9 cellular contexts compared by ENCODE assay signal in genomic region chr10:33129181-33129928, GRCh38.
DNase-seq lines count a peak whose midpoint lies in the region; ATAC-seq and TF ChIP-seq lines count a peak whose summit lies in the region.
"Had no signal": no experiment of that assay in that cellular context is flagged by ENCODE, and none has a peak within 500 bp of the region (broad histone marks: within the 10 kb centered on the region; RNA-seq: fewer than 3 reads in every experiment).

No MANE protein-coding gene starts in this region.

- no peaks in the 10 kb centered on the region for H3K27me3 ChIP-seq in upper lobe of right lung

- TF ChIP-seq CTCF in astrocyte of the spinal cord (IDR thresholded peaks at IDR 0.05; ENCODE audit: low read depth, low read length) (no peak), upper lobe of right lung (IDR thresholded peaks at IDR 0.05) (no peak)

- intact Hi-C loops in upper lobe of right lung (cut with DNase I), result no loop called here

- H3K4me1 ChIP-seq in upper lobe of right lung, result peaks cover 10% of the 10 kb centered on the region

- peak; percentile 45 for DNase-seq in activated CD8-positive, alpha-beta memory T cell treated with anti-CD3 and anti-CD28 coated beads, Interleukin-2, amount 50 U/mL, for 48 hours
- no peak for DNase-seq in activated CD8-positive, alpha-beta memory T cell treated with anti-CD3 and anti-CD28 coated beads, Interleukin-2, amount 50 U/mL, for 4 hours
- DNase-seq in astrocyte of the spinal cord (ENCODE audit: low read depth, low spot score) (peak; percentile 94), iris pigment epithelial cell (ENCODE audit: low read depth) (peak; percentile 97), upper lobe of right lung (no peak), NCI-H2171 treated with DMSO at 0.1 percent for 48 hours (lab: John Stamatoyannopoulos, UW) (no peak), DMS153 treated with DMSO at 0.1 percent for 48 hours (lab: John Stamatoyannopoulos, UW; ENCODE audit: unreplicated experiment) (no peak), UCSD-AML1 (lab: John Stamatoyannopoulos, UW; ENCODE audit: unreplicated experiment) (no peak)
- DNase-seq: ACHN had no signal

- in situ Hi-C loops in astrocyte of the spinal cord (cut with HindIII; ENCODE audit: low sequenced_read_pairs), result no loop called here

- no peak for ATAC-seq in upper lobe of right lung

- H3K9me3 ChIP-seq in upper lobe of right lung, result no peaks in the 10 kb centered on the region

- H3K4me3 ChIP-seq in astrocyte of the spinal cord (ENCODE audit: low read depth, low read length), result no peak overlapping the region
- H3K4me3 ChIP-seq in upper lobe of right lung, result no peak overlapping the region

- no peaks in the 10 kb centered on the region for H3K36me3 ChIP-seq in upper lobe of right lung

- peak overlapping the region; percentile 55 for H3K27ac ChIP-seq in upper lobe of right lung

Comparison
In these comparisons a context has a peak if more than half of its experiments do, and no peak if none do; other contexts are left out.
1. DNase-seq: peak in activated CD8-positive, alpha-beta memory T cell treated with anti-CD3 and anti-CD28 coated beads, Interleukin-2, amount 50 U/mL, for 48 hours (single experiment), astrocyte of the spinal cord (single experiment) and iris pigment epithelial cell (single experiment); none in activated CD8-positive, alpha-beta memory T cell treated with anti-CD3 and anti-CD28 coated beads, Interleukin-2, amount 50 U/mL, for 4 hours (single experiment), upper lobe of right lung (single experiment), NCI-H2171 treated with DMSO at 0.1 percent for 48 hours (single experiment), DMS153 treated with DMSO at 0.1 percent for 48 hours (single experiment) and UCSD-AML1 (single experiment).